Comparison of ENCODE assay signal across 16 cellular contexts in the genomic region with DNA sequence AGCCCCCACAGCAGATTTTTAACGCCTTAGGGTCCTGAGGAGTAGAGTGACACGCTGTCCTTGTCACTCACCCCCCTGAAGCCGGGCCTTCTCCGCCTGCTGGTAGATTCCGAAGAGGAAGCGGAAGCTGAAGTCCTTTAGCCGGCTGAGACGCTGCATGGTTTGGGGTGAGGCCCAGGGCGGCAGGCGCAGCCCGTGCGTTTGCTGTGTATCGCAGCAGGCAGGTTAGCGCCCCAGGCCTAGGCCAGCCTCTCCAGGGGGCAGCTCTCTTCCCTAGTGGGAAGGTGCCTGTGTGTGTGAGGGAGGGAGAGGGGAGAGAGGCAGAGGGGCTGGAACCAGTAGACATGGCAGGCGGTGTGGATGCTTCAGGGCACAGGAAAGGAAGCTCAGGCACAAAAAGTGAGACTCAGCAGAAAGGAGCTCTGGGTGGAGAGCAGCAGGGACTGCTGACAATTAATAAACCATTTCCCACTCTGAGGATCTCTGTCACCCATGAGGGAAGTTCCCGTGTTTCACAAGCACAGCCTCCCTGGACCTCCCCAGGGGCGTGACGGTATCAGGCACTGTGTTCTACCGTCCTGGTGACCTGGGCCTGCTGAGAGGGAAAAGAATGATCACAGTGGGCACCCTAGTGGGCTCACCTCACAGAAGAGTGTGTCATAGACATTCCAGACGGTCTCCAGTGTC. TPM values are rescaled to one million over a fixed set of nuclear protein-coding genes. Genes with fewer than 3 reads are reported as not detected.
DNase-seq lines count a peak whose midpoint lies in the region; ATAC-seq lines count a peak whose summit lies in the region.
"Had no signal": no experiment of that assay in that cellular context is flagged by ENCODE, and none has a peak within 500 bp of the region (broad histone marks: within the 10 kb centered on the region; RNA-seq: fewer than 3 reads in every experiment).

No MANE protein-coding gene starts in this region.

- H3K4me1 ChIP-seq in right cardiac atrium (ENCODE audit: control insufficient read depth, insufficient read depth, low read length) (peaks cover 14% of the 10 kb centered on the region), subcutaneous abdominal adipose tissue (ENCODE audit: control insufficient read depth in 5 of 5, insufficient read depth in 5 of 5, low read length in 5 of 5) (peaks cover 19 to 43% (median 33%) of the 10 kb centered on the region in 5 donors)

- H3K9ac ChIP-seq in subcutaneous abdominal adipose tissue (ENCODE audit: low read length in 5 of 5) = no peak overlapping the region

- H3K9me3 ChIP-seq in right cardiac atrium (ENCODE audit: control insufficient read depth, low read length) = no peaks in the 10 kb centered on the region
- no peaks in the 10 kb centered on the region for H3K9me3 ChIP-seq in subcutaneous abdominal adipose tissue (ENCODE audit: control insufficient read depth in 5 of 5, low read length in 5 of 5)
- H3K9me3 ChIP-seq: HAP-1, thyroid gland had no signal

- H3K4me3 ChIP-seq in right cardiac atrium (ENCODE audit: low read length) (no peak overlapping the region), subcutaneous abdominal adipose tissue (ENCODE audit: low read depth in 1 of 5, low read length in 5 of 5) (no peak overlapping the region)
- H3K4me3 ChIP-seq: HAP-1, thyroid gland had no signal

- ATAC-seq in Right ventricle myocardium inferior (peak; percentile 23), right cardiac atrium (peak in 1 of 2 donors; percentile 32)
- ATAC-seq: T-helper 17 cell had no signal

- H3K27me3 ChIP-seq in right cardiac atrium (ENCODE audit: control insufficient read depth, insufficient read depth) (no peaks in the 10 kb centered on the region), subcutaneous abdominal adipose tissue (ENCODE audit: control insufficient read depth in 5 of 5, insufficient read depth in 4 of 5, low read length in 5 of 5) (no peaks in the 10 kb centered on the region)
- H3K27me3 ChIP-seq: thyroid gland had no signal

- H3K27ac ChIP-seq in right cardiac atrium (ENCODE audit: low read length) = peak overlapping the region; percentile 30
- peak overlapping the region; percentile 44 for H3K27ac ChIP-seq in subcutaneous abdominal adipose tissue (ENCODE audit: low read depth, low read length)
- H3K27ac ChIP-seq: thyroid gland had no signal

- DNase-seq in Right ventricle myocardium inferior (ENCODE audit: missing footprints) (no peak), cardiac septum (ENCODE audit: low spot score) (no peak), right cardiac atrium (peak in 2 of 3 donors; percentile 72 to 76), midbrain (lab: John Stamatoyannopoulos, UW) (no peak), NCI-H345 treated with DMSO at 0.1 percent for 48 hours (lab: John Stamatoyannopoulos, UW; ENCODE audit: unreplicated experiment) (no peak)
- DNase-seq: activated CD4-positive, CD25-positive, alpha-beta regulatory T cell treated with anti-CD3 and anti-CD28 coated beads, Interleukin-2, amount 50 U/mL, for 72 hours; activated naive CD4-positive, alpha-beta T cell treated with anti-CD3 and anti-CD28 coated beads, Interleukin-2, amount 50 U/mL, for 16 hours; effector CD8-positive, alpha-beta T cell; naive B cell; NCI-H774; RPMI8226; stimulated activated CD4-positive, alpha-beta T cell treated with anti-CD3 and anti-CD28 coated beads, Interleukin-1b, Interleukin-23, amount 100 ng/mL, for 48 hours; T-helper 17 cell; thyroid gland had no signal

- WGBS in right cardiac atrium = 86% methylated on average over 20 of the region's 20 CpGs

- H3K36me3 ChIP-seq in subcutaneous abdominal adipose tissue (ENCODE audit: control insufficient read depth in 5 of 5, insufficient read depth in 5 of 5, low read length in 5 of 5) = peaks cover 0 to 64% (median 51%) of the 10 kb centered on the region in 5 donors

- intact Hi-C loops in Right ventricle myocardium inferior (cut with DNase I) = loop anchor here (5.0 kb wide), 1 partner anchor 68 kb away; a partner anchor contains a TSS
- intact Hi-C loops in cardiac septum (cut with DNase I) = no loop called here
- intact Hi-C loops in right cardiac atrium (cut with DNase I) = no loop called here

RNA-seq across cellular contexts. Expression of a gene that starts 3.8 kb away (rescaled TPM):
- total RNA-seq in Right ventricle myocardium inferior (21.2 TPM), cardiac septum (17.3 TPM), right cardiac atrium (10 to 100 TPM; 21.7 to 25.9 (median 25.5) TPM)
- 24.7 TPM for polyA plus RNA-seq in right cardiac atrium

RNA-seq across cellular contexts. Expression of a gene that starts 13.0 kb away (rescaled TPM):
- 22.3 TPM for total RNA-seq in Right ventricle myocardium inferior
- 7.1 TPM for total RNA-seq in cardiac septum
- 10 to 100 TPM; 22.9 to 42.2 (median 34.2) TPM for total RNA-seq in right cardiac atrium
- 29.5 TPM for polyA plus RNA-seq in right cardiac atrium

RNA-seq across cellular contexts. Expression of a gene that starts 25.1 kb away (rescaled TPM):
- 40.2 TPM for total RNA-seq in Right ventricle myocardium inferior
- total RNA-seq in cardiac septum = 33.1 TPM
- 10 to 100 TPM; 42.2 to 73.7 (median 54.7) TPM for total RNA-seq in right cardiac atrium
- polyA plus RNA-seq in right cardiac atrium = 27.9 TPM

RNA-seq across cellular contexts. Expression of a gene that starts 30.0 kb away (rescaled TPM):
- 10.3 TPM for total RNA-seq in Right ventricle myocardium inferior
- 13.9 TPM for total RNA-seq in cardiac septum
- 10 to 100 TPM in 3 of 4 donors, 1 to 10 TPM in 1; 9.2 to 12.4 (median 11.8) TPM for total RNA-seq in right cardiac atrium
- 10.5 TPM for polyA plus RNA-seq in right cardiac atrium

RNA-seq across cellular contexts. Expression of a gene that starts 58.6 kb away (rescaled TPM):
- total RNA-seq in Right ventricle myocardium inferior (177 TPM), cardiac septum (295 TPM), right cardiac atrium (100 to 1,000 TPM; 110 to 156 (median 123) TPM)
- polyA plus RNA-seq in right cardiac atrium = 137 TPM

Comparison
In these comparisons a context has a peak if more than half of its experiments do, and no peak if none do; other contexts are left out.
1. DNase-seq: peak in right cardiac atrium (2 of 3); none in Right ventricle myocardium inferior (single experiment), cardiac septum (single experiment), midbrain (single experiment) and NCI-H345 treated with DMSO at 0.1 percent for 48 hours (single experiment).